9 cellular contexts compared by ENCODE assay signal in the genomic region with DNA sequence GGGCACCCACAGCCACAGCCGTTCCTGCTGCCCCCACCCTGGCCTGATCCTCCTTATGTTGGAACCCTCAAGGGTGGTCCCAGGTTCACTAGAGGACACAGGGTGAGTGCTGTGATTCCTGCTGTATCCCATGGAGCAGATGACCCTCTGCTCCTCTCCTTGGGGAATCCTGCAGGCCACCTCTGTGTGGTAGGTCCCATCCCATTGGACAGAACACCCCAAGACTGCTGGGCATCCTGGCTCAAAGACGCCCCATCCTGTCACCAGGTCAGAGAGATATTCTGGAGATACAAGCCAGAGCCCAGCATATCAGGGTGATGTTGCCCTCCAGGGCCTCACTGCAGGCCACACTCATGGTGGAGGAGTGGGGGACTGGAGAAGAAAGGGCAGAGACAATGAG.
"Had no signal": no experiment of that assay in that cellular context is flagged by ENCODE, and none has a peak within 500 bp of the region (broad histone marks: within the 10 kb centered on the region; RNA-seq: fewer than 3 reads in every experiment).

No MANE protein-coding gene starts in this region.

- H3K27ac ChIP-seq: HL-60 had no signal

- FAIRE-seq: HepG2 had no signal

- H3K4me2 ChIP-seq: GM23338 had no signal

- DNase-seq: H7, HFFc6, KBM-7 had no signal

- H3K9me3 ChIP-seq: HAP-1 had no signal

- H3K4me3 ChIP-seq: GM23338, HAP-1 had no signal

- ATAC-seq: GM23338, HCT116, HepG2 had no signal

- H2AFZ ChIP-seq: GM23338 had no signal

- H3K9me3 Mint-ChIP-seq: GM23338, HFFc6, IgD-negative memory B cell had no signal

- H3K27ac Mint-ChIP-seq: GM23338, HFFc6, IgD-negative memory B cell had no signal

- H3K36me3 ChIP-seq: HAP-1 had no signal

- H3K4me3 Mint-ChIP-seq: GM23338, HFFc6 had no signal
